ENCODE assay signal across 8 cellular contexts in genomic region chr17:81394831-81395599, GRCh38. TPM values are rescaled to one million over a fixed set of nuclear protein-coding genes. Genes with fewer than 3 reads are reported as not detected.
DNase-seq lines count a peak whose midpoint lies in the region; ATAC-seq, FAIRE-seq and TF ChIP-seq lines count a peak whose summit lies in the region.

Gene BAHCC1, plus strand, starts transcription at chr17:81395457. Its CDS starts 4,283 bp downstream, at chr17:81399740.

- peak; percentile 100 for DNase-seq in AG09319 (ENCODE audit: extremely low read depth, low read depth)
- DNase-seq in HCEC 1CT: peak; percentile 100
- peak; percentile 100 for DNase-seq in NCI-H460 (ENCODE audit: extremely low read depth, low read depth)
- peak; percentile 71 to 73 for DNase-seq in activated CD4-positive, alpha-beta T cell treated with anti-CD3 and anti-CD28 coated beads for 4 hours
- peak; percentile 100 for DNase-seq in chondrocyte (ENCODE audit: low spot score)
- peak; percentile 100 for DNase-seq in smooth muscle cell of the brain vasculature (ENCODE audit: low read depth, low spot score)

- no peak for ATAC-seq in GM21515 (IDR thresholded peaks at IDR 0.05; ENCODE audit: unreplicated experiment)

- FAIRE-seq in islet of Langerhans (lab: Jason Lieb, UNC): peak; percentile 95

- H3K36me3 Mint-ChIP-seq in chondrocyte (ENCODE audit: low read depth): no peaks in the 10 kb centered on the region

- H3K9me3 Mint-ChIP-seq in chondrocyte (ENCODE audit: low read depth): no peaks in the 10 kb centered on the region

- H3K27ac Mint-ChIP-seq in chondrocyte (ENCODE audit: unreplicated experiment): peak within 1 kb of the TSS; percentile 96

- H3K4me3 Mint-ChIP-seq in chondrocyte (ENCODE audit: unreplicated experiment): peak within 1 kb of the TSS; percentile 88

- no peaks in the 10 kb centered on the region for H3K27me3 Mint-ChIP-seq in chondrocyte (ENCODE audit: low read depth)

- peaks cover 47% of the 10 kb centered on the region for H3K4me1 Mint-ChIP-seq in chondrocyte (ENCODE audit: low read depth)

- TF ChIP-seq CTCF in AG09319 (IDR thresholded peaks at IDR 0.05; ENCODE audit: low read depth, low read length): no peak
- no peak for TF ChIP-seq CTCF in chondrocyte (IDR thresholded peaks at IDR 0.05)

RNA-seq across cellular contexts. Expression of gene BAHCC1, which starts in this region (rescaled TPM):
- 6.0 and 6.7 TPM in 2 replicates for total RNA-seq in NCI-H460 (2014; rRNA removed; shearing (Covaris generic))
- 12.5 and 13.5 TPM in 2 replicates for polyA plus RNA-seq in NCI-H460 (2014; cell fraction: nucleus; rRNA removed)
- total RNA-seq in chondrocyte: 20.6 to 32.3 TPM (median 22.7 TPM) in 3 replicates
